Comparison of ENCODE assay signal across 8 cellular contexts in the genomic region with DNA sequence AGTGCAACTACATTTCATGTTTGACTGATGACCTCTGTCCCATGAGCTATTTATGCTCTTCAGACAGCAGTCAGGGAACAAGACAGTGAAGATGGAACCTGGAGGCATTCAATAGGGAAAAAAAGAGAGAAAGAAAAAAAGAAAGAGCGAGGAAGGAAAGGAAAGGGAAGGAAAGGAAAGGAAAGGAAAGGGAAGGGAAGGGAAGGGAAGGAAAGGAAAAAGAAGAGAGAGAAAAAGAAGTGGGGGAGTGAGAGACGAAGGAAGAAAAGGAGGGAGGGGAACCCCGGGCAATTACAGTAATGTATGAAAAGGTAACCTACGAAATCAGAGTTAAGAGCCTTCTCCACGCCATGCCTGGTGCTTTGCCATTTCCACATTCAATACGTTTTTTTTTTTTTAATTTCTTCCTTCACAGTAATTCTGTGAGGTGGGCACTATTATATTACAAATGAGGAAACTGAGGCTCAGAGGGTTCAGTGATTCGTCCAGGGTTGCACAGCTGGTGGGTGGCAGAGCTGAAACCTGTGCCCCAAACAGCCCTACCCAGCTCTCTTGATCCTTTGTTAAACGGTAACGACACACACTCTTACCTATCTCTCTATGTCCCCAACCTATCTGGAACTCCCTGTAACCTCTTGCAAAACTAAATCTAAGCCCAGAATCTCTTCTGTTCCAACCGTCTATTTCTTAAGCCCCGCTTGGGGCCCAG. TPM values are rescaled to one million over a fixed set of nuclear protein-coding genes. Genes with fewer than 3 reads are reported as not detected.
DNase-seq lines count a peak whose midpoint lies in the region; ATAC-seq, FAIRE-seq and TF ChIP-seq lines count a peak whose summit lies in the region.

No MANE protein-coding gene starts in this region.

- peak overlapping the region; percentile 77 for H3K9ac ChIP-seq in astrocyte (ENCODE audit: low read length)

- H3K4me3 ChIP-seq in astrocyte (ENCODE audit: insufficient read depth, low read depth, low read length), result peak overlapping the region; percentile 54
- peak overlapping the region; percentile 55 for H3K4me3 ChIP-seq in lower lobe of right lung
- peak overlapping the region; percentile 23 to 61 (median 58) for H3K4me3 ChIP-seq in tibial nerve

- peak overlapping the region; percentile 80 for H2AFZ ChIP-seq in astrocyte (ENCODE audit: low read depth, low read length)

- H4K20me1 ChIP-seq in astrocyte (ENCODE audit: insufficient read depth, low read length), result no peaks in the 10 kb centered on the region

- H3K27ac ChIP-seq in astrocyte (ENCODE audit: low read depth, low read length) (no peak overlapping the region), lower lobe of right lung (peak overlapping the region; percentile 82), tibial nerve (peak overlapping the region in 3 of 4 donors; percentile 74 to 85 (median 80))

- no peaks in the 10 kb centered on the region for H3K9me3 ChIP-seq in astrocyte (ENCODE audit: insufficient read depth, low read depth, low read length)
- no peaks in the 10 kb centered on the region for H3K9me3 ChIP-seq in lower lobe of right lung
- H3K9me3 ChIP-seq in tibial nerve, result no peaks in the 10 kb centered on the region

- H3K4me1 Mint-ChIP-seq in activated CD8-positive, alpha-beta memory T cell treated with anti-CD3 and anti-CD28 coated beads, Interleukin-2, amount 10 ng/mL, durations not matched to agents 7 days and 5 days, result peaks cover 73% of the 10 kb centered on the region
- peaks cover 16% of the 10 kb centered on the region for H3K4me1 Mint-ChIP-seq in astrocyte (ENCODE audit: low read depth, unreplicated experiment)

- H3K79me2 ChIP-seq in astrocyte (ENCODE audit: insufficient read depth, low read length), result no peaks in the 10 kb centered on the region

- peak overlapping the region; percentile 83 for H3K27ac Mint-ChIP-seq in activated CD8-positive, alpha-beta memory T cell treated with anti-CD3 and anti-CD28 coated beads, Interleukin-2, amount 10 ng/mL, durations not matched to agents 7 days and 5 days
- peak overlapping the region; percentile 56 for H3K27ac Mint-ChIP-seq in astrocyte (ENCODE audit: unreplicated experiment)

- H3K36me3 Mint-ChIP-seq in activated CD8-positive, alpha-beta memory T cell treated with anti-CD3 and anti-CD28 coated beads, Interleukin-2, amount 10 ng/mL, durations not matched to agents 7 days and 5 days, result peaks cover 2% of the 10 kb centered on the region
- no peaks in the 10 kb centered on the region for H3K36me3 Mint-ChIP-seq in astrocyte (ENCODE audit: low read depth, unreplicated experiment)

- H3K27me3 Mint-ChIP-seq in activated CD8-positive, alpha-beta memory T cell treated with anti-CD3 and anti-CD28 coated beads, Interleukin-2, amount 10 ng/mL, durations not matched to agents 7 days and 5 days, result no peaks in the 10 kb centered on the region
- H3K27me3 Mint-ChIP-seq in astrocyte (ENCODE audit: low read depth, unreplicated experiment), result no peaks in the 10 kb centered on the region

- CTCF ChIA-PET in activated CD8-positive, alpha-beta memory T cell treated with anti-CD3 and anti-CD28 coated beads, Interleukin-2, amount 10 ng/mL, durations not matched to agents 7 days and 5 days (lab: Charles Lee), result interaction anchor here (0.7 to 3.5 kb wide), 6 partner anchors 23 to 258 kb away, joined by 3 to 20 read pairs (median 4); no protein-coding TSS in a partner anchor

- WGBS in tibial nerve, 2 donors, result 50 to 51% methylated on average over 11 of the region's 11 CpGs

- H3K4me1 ChIP-seq in astrocyte (ENCODE audit: insufficient read depth, low read length), result peaks cover 10% of the 10 kb centered on the region
- peaks cover 82% of the 10 kb centered on the region for H3K4me1 ChIP-seq in lower lobe of right lung
- peaks cover 0 to 61% (median 18%) of the 10 kb centered on the region in 4 donors for H3K4me1 ChIP-seq in tibial nerve

- no peak for TF ChIP-seq EP300 in tibial nerve (IDR thresholded peaks at IDR 0.05)

- H3K36me3 ChIP-seq in astrocyte (ENCODE audit: insufficient read depth, low read length), result no peaks in the 10 kb centered on the region
- no peaks in the 10 kb centered on the region for H3K36me3 ChIP-seq in lower lobe of right lung
- no peaks in the 10 kb centered on the region for H3K36me3 ChIP-seq in tibial nerve

- intact Hi-C loops in lower lobe of right lung (cut with DNase I), result no loop called here

- H3K4me3 Mint-ChIP-seq in activated CD8-positive, alpha-beta memory T cell treated with anti-CD3 and anti-CD28 coated beads, Interleukin-2, amount 10 ng/mL, durations not matched to agents 7 days and 5 days, result peak overlapping the region; percentile 67
- H3K4me3 Mint-ChIP-seq in astrocyte (ENCODE audit: unreplicated experiment), result peak overlapping the region; percentile 75

- peak overlapping the region; percentile 93 for H3K4me2 ChIP-seq in astrocyte (ENCODE audit: low read length)

- ATAC-seq in activated CD8-positive, alpha-beta memory T cell treated with anti-CD3 and anti-CD28 coated beads, Interleukin-2, amount 10 ng/mL, durations not matched to agents 7 days and 5 days, result peak; percentile 3
- no peak for ATAC-seq in lower lobe of right lung

- no peak for FAIRE-seq in astrocyte (lab: Jason Lieb, UNC)

- no peak for DNase-seq in activated CD8-positive, alpha-beta memory T cell treated with anti-CD3 and anti-CD28 coated beads, Interleukin-2, amount 10 ng/mL, durations not matched to agents 7 days and 5 days
- no peak for DNase-seq in activated CD8-positive, alpha-beta memory T cell treated with anti-CD3 and anti-CD28 coated beads, Interleukin-2, amount 50 U/mL, for 4 hours
- DNase-seq in astrocyte (ENCODE audit: low read depth) (no peak), lower lobe of right lung (no peak), tibial nerve (ENCODE audit: low spot score in 2 of 2) (no peak), SK-N-DZ (ENCODE audit: low spot score) (no peak), GM10266 (ENCODE audit: extremely low spot score) (no peak), NCI-H1105 (lab: John Stamatoyannopoulos, UW) (no peak)

- no peak for TF ChIP-seq POLR2A in tibial nerve (IDR thresholded peaks at IDR 0.05)

- H3K27me3 ChIP-seq in astrocyte (ENCODE audit: insufficient read depth, low read length) (no peaks in the 10 kb centered on the region), lower lobe of right lung (ENCODE audit: low read depth) (no peaks in the 10 kb centered on the region), tibial nerve (no peaks in the 10 kb centered on the region)

- TF ChIP-seq CTCF in astrocyte (IDR thresholded peaks at IDR 0.05; ENCODE audit: insufficient read depth, low read depth, low read length) (no peak), lower lobe of right lung (IDR thresholded peaks at IDR 0.05) (no peak), tibial nerve (IDR thresholded peaks at IDR 0.05) (no peak), GM10266 (IDR thresholded peaks at IDR 0.05; ENCODE audit: control insufficient read depth, insufficient read depth, low read depth, missing control alignments) (no peak)

- no peaks in the 10 kb centered on the region for H3K9me3 Mint-ChIP-seq in activated CD8-positive, alpha-beta memory T cell treated with anti-CD3 and anti-CD28 coated beads, Interleukin-2, amount 10 ng/mL, durations not matched to agents 7 days and 5 days (ENCODE audit: low read depth)
- no peaks in the 10 kb centered on the region for H3K9me3 Mint-ChIP-seq in astrocyte (ENCODE audit: unreplicated experiment)

RNA-seq across cellular contexts. Expression of gene ETS1, which starts 39.3 kb away (rescaled TPM):
- 100 to 1,000 TPM; 408 to 671 TPM for total RNA-seq in activated CD8-positive, alpha-beta memory T cell treated with anti-CD3 and anti-CD28 coated beads, Interleukin-2, amount 10 ng/mL, durations not matched to agents 7 days and 5 days
- total RNA-seq in astrocyte (87.7 and 107 TPM in 2 replicates), lower lobe of right lung (123 TPM), tibial nerve (10 to 100 TPM; 46.3 to 70.6 (median 57.6) TPM)
- not detected in 2 replicates for polyA plus RNA-seq in SK-N-DZ (2014; cell fraction: cytosol; rRNA removed)
- not detected in 2 replicates for polyA plus RNA-seq in SK-N-DZ (2014; cell fraction: nucleus; rRNA removed)
